Comparison of ENCODE assay signal across 6 cellular contexts in genomic region chr19:1251503-1252220, GRCh38. TPM values are rescaled to one million over a fixed set of nuclear protein-coding genes. Genes with fewer than 3 reads are reported as not detected.
DNase-seq lines count a peak whose midpoint lies in the region; ATAC-seq and TF ChIP-seq lines count a peak whose summit lies in the region.

No MANE protein-coding gene starts in this region.

- H3K9me3 Mint-ChIP-seq in activated CD4-positive, alpha-beta memory T cell treated with anti-CD3 and anti-CD28 coated beads, Interleukin-2, amount 10 ng/mL, durations not matched to agents 7 days and 5 days = no peaks in the 10 kb centered on the region

- no peaks in the 10 kb centered on the region for H3K27me3 Mint-ChIP-seq in activated CD4-positive, alpha-beta memory T cell treated with anti-CD3 and anti-CD28 coated beads, Interleukin-2, amount 10 ng/mL, durations not matched to agents 7 days and 5 days

- ATAC-seq in HG02588 (IDR thresholded peaks at IDR 0.05; ENCODE audit: unreplicated experiment) (no peak), HG03135 (IDR thresholded peaks at IDR 0.05; ENCODE audit: unreplicated experiment) (no peak)

- CTCF ChIA-PET in HEK293 (lab: Yijun Ruan, JAX) = interaction anchor here (0.6 to 2.7 kb wide), 2 partner anchors 17 to 349 kb away, joined by 3 to 10 read pairs; partner anchors contain the start of gene CIRBP
- CTCF ChIA-PET in activated CD4-positive, alpha-beta memory T cell treated with anti-CD3 and anti-CD28 coated beads, Interleukin-2, amount 10 ng/mL, durations not matched to agents 7 days and 5 days (lab: Charles Lee) = interaction anchor here (4.9 kb wide), 1 partner anchor 15 kb away, joined by 44 read pairs; no protein-coding TSS in a partner anchor

- DNase-seq in activated CD4-positive, alpha-beta memory T cell treated with anti-CD3 and anti-CD28 coated beads, Interleukin-2, amount 10 ng/mL, durations not matched to agents 7 days and 5 days = peak; percentile 76
- no peak for DNase-seq in iPS DF 6.9 (ENCODE audit: low read depth, low spot score)
- DNase-seq in thyroid gland = peak; percentile 60 to 61

- TF ChIP-seq CTCF in HEK293 (tag by site-specific recombination; IDR thresholded peaks at IDR 0.05) (no peak), thyroid gland (IDR thresholded peaks at IDR 0.05) (no peak)

- H3K9me3 ChIP-seq in HEK293 (ENCODE audit: control insufficient read depth, insufficient read depth, low read depth, low read length) = no peaks in the 10 kb centered on the region
- no peaks in the 10 kb centered on the region for H3K9me3 ChIP-seq in iPS DF 6.9 (ENCODE audit: control insufficient read depth, insufficient read depth, low read length)
- H3K9me3 ChIP-seq in thyroid gland = no peaks in the 10 kb centered on the region

- H3K4me1 Mint-ChIP-seq in activated CD4-positive, alpha-beta memory T cell treated with anti-CD3 and anti-CD28 coated beads, Interleukin-2, amount 10 ng/mL, durations not matched to agents 7 days and 5 days = peaks cover 20% of the 10 kb centered on the region

- peaks cover 39% of the 10 kb centered on the region for H3K36me3 Mint-ChIP-seq in activated CD4-positive, alpha-beta memory T cell treated with anti-CD3 and anti-CD28 coated beads, Interleukin-2, amount 10 ng/mL, durations not matched to agents 7 days and 5 days (ENCODE audit: low read depth)

- H3K4me3 Mint-ChIP-seq in activated CD4-positive, alpha-beta memory T cell treated with anti-CD3 and anti-CD28 coated beads, Interleukin-2, amount 10 ng/mL, durations not matched to agents 7 days and 5 days = peak overlapping the region; percentile 96

- peaks cover 4% of the 10 kb centered on the region for H3K4me1 ChIP-seq in HEK293 (ENCODE audit: control insufficient read depth, insufficient read depth, low read length)
- peaks cover 7% of the 10 kb centered on the region; the same call in 1 of the 2 replicates for H3K4me1 ChIP-seq in iPS DF 6.9 (ENCODE audit: control insufficient read depth, insufficient read depth, low read length)
- H3K4me1 ChIP-seq in thyroid gland = peaks cover 47 to 68% of the 10 kb centered on the region in 2 donors

- H3K27me3 ChIP-seq in iPS DF 6.9 (ENCODE audit: control insufficient read depth, insufficient read depth, low read length) = no peaks in the 10 kb centered on the region
- H3K27me3 ChIP-seq in thyroid gland = no peaks in the 10 kb centered on the region

- peak overlapping the region; percentile 93 for H3K27ac Mint-ChIP-seq in activated CD4-positive, alpha-beta memory T cell treated with anti-CD3 and anti-CD28 coated beads, Interleukin-2, amount 10 ng/mL, durations not matched to agents 7 days and 5 days

- H3K36me3 ChIP-seq in HEK293 (ENCODE audit: control insufficient read depth in 2 of 2, insufficient read depth in 1 of 2, low read length in 2 of 2) (peaks cover 14 to 44% of the 10 kb centered on the region in 2 experiments; a peak in 2 of 3 replicates), iPS DF 6.9 (ENCODE audit: control insufficient read depth, insufficient read depth, low read length) (peaks cover 42% of the 10 kb centered on the region), thyroid gland (peaks cover 44 to 47% of the 10 kb centered on the region in 2 donors)

- WGBS in iPS DF 6.9 (ENCODE audit: insufficient coverage, insufficient read length) = no CpG with 5 or more reads among the region's 31 CpGs
- WGBS in thyroid gland, 2 donors = 18 to 21% methylated on average over 23 to 28 of the region's 31 CpGs

- POLR2A ChIA-PET in HEK293 (lab: Yijun Ruan, JAX) = interaction anchor here (1.0 to 10.8 kb wide), 3 partner anchors 9 to 24 kb away, joined by 3 to 407 read pairs (median 4); partner anchors contain the start of genes CIRBP and FAM174C
- POLR2A ChIA-PET in activated CD4-positive, alpha-beta memory T cell treated with anti-CD3 and anti-CD28 coated beads, Interleukin-2, amount 10 ng/mL, durations not matched to agents 7 days and 5 days (lab: Charles Lee) = interaction anchor here (3.3 kb wide), 1 partner anchor 13 kb away, joined by 162 read pairs; the partner anchor contains the start of gene CIRBP

- H3K4me3 ChIP-seq in HEK293 (ENCODE audit: low read depth, low read length) (peak overlapping the region; percentile 92), iPS DF 6.9 (ENCODE audit: low read length) (peak overlapping the region; percentile 77), thyroid gland (replicated peaks in 1 of 3) (peak overlapping the region; percentile 15 to 83 (median 60))

- H3K27ac ChIP-seq in HEK293 (ENCODE audit: extremely low read depth, low read depth, low read length) = peak overlapping the region; percentile 100
- no peak overlapping the region for H3K27ac ChIP-seq in iPS DF 6.9 (ENCODE audit: low read length)
- peak overlapping the region; percentile 84 to 99 (median 98) for H3K27ac ChIP-seq in thyroid gland

- intact Hi-C loops in thyroid gland (cut with DNase I) = no loop called here

- TF ChIP-seq POLR2A in thyroid gland (IDR thresholded peaks at IDR 0.05) = no peak

TF ChIP-seq in HEK293, 187 proteins besides CTCF, POLR2A, EP300 and RAD21 (continues in another document):
- TF ChIP-seq ZBTB8A (tag by site-specific recombination; IDR thresholded peaks at IDR 0.05) (peak; percentile 7; the same call in 1 of the 2 replicates), ZFHX2 (tag by site-specific recombination; conservative IDR thresholded peaks at IDR 0.05) (peak; percentile 62), ZNF202 (tag by site-specific recombination; IDR thresholded peaks at IDR 0.05; ENCODE audit: borderline replicate concordance) (no peak), ZXDB (tag by site-specific recombination; IDR thresholded peaks at IDR 0.05) (peak; percentile 35; the same call in 1 of the 2 replicates), EGR2 (tag by site-specific recombination; IDR thresholded peaks at IDR 0.05; ENCODE audit: low read depth) (peak; percentile 58), SCRT1 (tag by site-specific recombination; IDR thresholded peaks at IDR 0.05; ENCODE audit: borderline replicate concordance) (no peak), PATZ1 (tag by site-specific recombination; IDR thresholded peaks at IDR 0.05) (peak; percentile 97)

RNA-seq across cellular contexts. Expression of gene MIDN, which starts 3.3 kb away (rescaled TPM):
- total RNA-seq in activated CD4-positive, alpha-beta memory T cell treated with anti-CD3 and anti-CD28 coated beads, Interleukin-2, amount 10 ng/mL, durations not matched to agents 7 days and 5 days = 10 to 100 TPM; 86.2 to 88.6 TPM
- 10 to 100 TPM; 16.2 to 89.2 (median 17.9) TPM for total RNA-seq in thyroid gland

RNA-seq across cellular contexts. Expression of gene ATP5F1D, which starts 10.1 kb away (rescaled TPM):
- total RNA-seq in activated CD4-positive, alpha-beta memory T cell treated with anti-CD3 and anti-CD28 coated beads, Interleukin-2, amount 10 ng/mL, durations not matched to agents 7 days and 5 days = 100 to 1,000 TPM; 171 to 173 TPM
- 100 to 1,000 TPM in 1 of 4 donors, 10 to 100 TPM in 3; 39.2 to 182 (median 83.0) TPM for total RNA-seq in thyroid gland

RNA-seq across cellular contexts. Expression of gene CBARP, which starts 13.9 kb away (rescaled TPM):
- under 1 TPM; 0.35 to 0.55 TPM for total RNA-seq in activated CD4-positive, alpha-beta memory T cell treated with anti-CD3 and anti-CD28 coated beads, Interleukin-2, amount 10 ng/mL, durations not matched to agents 7 days and 5 days
- 1 to 10 TPM in 3 of 4 donors, under 1 TPM in 1; 0.73 to 3.2 (median 1.5) TPM for total RNA-seq in thyroid gland

RNA-seq across cellular contexts. Expression of gene CIRBP, which starts 17.5 kb away (rescaled TPM):
- total RNA-seq in activated CD4-positive, alpha-beta memory T cell treated with anti-CD3 and anti-CD28 coated beads, Interleukin-2, amount 10 ng/mL, durations not matched to agents 7 days and 5 days = 100 to 1,000 TPM; 203 to 204 TPM
- 1,000 to 10,000 TPM in 2 of 4 donors, 100 to 1,000 TPM in 2; 679 to 1,194 (median 893) TPM for total RNA-seq in thyroid gland

RNA-seq across cellular contexts. Expression of gene FAM174C, which starts 23.7 kb away (rescaled TPM):
- 10 to 100 TPM; 45.9 to 50.1 TPM for total RNA-seq in activated CD4-positive, alpha-beta memory T cell treated with anti-CD3 and anti-CD28 coated beads, Interleukin-2, amount 10 ng/mL, durations not matched to agents 7 days and 5 days
- total RNA-seq in thyroid gland = 100 to 1,000 TPM in 1 of 4 donors, 10 to 100 TPM in 3; 50.8 to 114 (median 64.6) TPM
